In the genomic region with DNA sequence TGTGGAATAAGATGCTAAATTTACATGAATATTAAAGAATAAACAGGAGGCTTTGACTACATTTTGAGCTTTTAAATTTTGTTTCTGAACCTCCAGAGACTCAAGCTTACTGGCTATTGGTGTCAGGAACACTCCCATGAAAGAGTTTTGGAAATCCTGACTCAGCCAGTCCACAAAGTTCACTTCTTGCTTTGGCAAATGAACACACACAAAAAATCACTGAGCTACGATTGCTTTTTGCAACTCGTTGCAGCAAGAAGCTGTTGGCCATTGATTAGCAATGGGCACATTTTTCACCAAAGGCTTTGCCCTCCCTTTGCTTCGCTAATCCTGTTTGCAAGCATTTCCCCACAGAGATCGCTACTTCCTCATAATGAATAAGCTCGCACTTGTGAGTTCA, we compare ENCODE assay signal across 30 cellular contexts.
"Had no signal": no experiment of that assay in that cellular context is flagged by ENCODE, and none has a peak within 500 bp of the region (broad histone marks: within the 10 kb centered on the region; RNA-seq: fewer than 3 reads in every experiment).

No MANE protein-coding gene starts in this region.

- H3K36me3 ChIP-seq: ascending aorta, cardiac muscle cell, MG63, Peyer's patch had no signal

- H3K27me3 ChIP-seq: ascending aorta, cardiac muscle cell, Peyer's patch had no signal

- H3K4me1 ChIP-seq: ascending aorta, Peyer's patch had no signal

- H3K4me3 ChIP-seq: ascending aorta, cardiac muscle cell, MG63, Peyer's patch had no signal

- H3K9me3 ChIP-seq: ascending aorta, MG63, Peyer's patch had no signal

- ATAC-seq: activated CD8-positive, alpha-beta T cell treated with anti-CD3 and anti-CD28 coated beads for 36 hours; activated T-cell treated with anti-CD3 and anti-CD28 coated beads, Interleukin-2, amount 50 U/mL, for 72 hours; activated T-helper 17 cell treated with anti-CD3 and anti-CD28 coated beads, Interleukin-2, amount 50 U/mL, for 72 hours; PC-3 had no signal

- DNase-seq: activated CD4-positive, alpha-beta T cell treated with anti-CD3 and anti-CD28 coated beads, Interleukin-2, amount 10 ng/mL, durations not matched to agents 24 days and 14 days; activated CD4-positive, alpha-beta T cell treated with anti-CD3 and anti-CD28 coated beads, Interleukin-2, amount 50 U/mL, for 4 hours; activated CD8-positive, alpha-beta T cell treated with anti-CD3 and anti-CD28 coated beads for 36 hours; activated gamma-delta T cell; activated naive CD4-positive, alpha-beta T cell treated with Interleukin-2 at 50 U/mL for 16 hours; activated naive CD8-positive, alpha-beta T cell treated with anti-CD3 and anti-CD28 coated beads, Interleukin-2, amount 10 ng/mL, durations not matched to agents 7 days and 5 days; activated T-cell treated with anti-CD3 and anti-CD28 coated beads, Interleukin-2, amount 50 U/mL, for 1 hour; activated T-cell treated with anti-CD3 and anti-CD28 coated beads, Interleukin-2, amount 50 U/mL, for 72 hours; Kasumi-1; KG1; MG63; NCI-H1048; NCI-H1105 treated with DMSO at 0.1 percent for 48 hours; NCI-H1436; NCI-H1694; NCI-H1930; NCI-H2081 treated with DMSO at 0.1 percent for 48 hours; NCI-H226; NCI-H446 treated with DMSO at 0.1 percent for 48 hours; NCI-H69; NK-92 treated with Interleukin-12 subunit alpha and Interleukin-12 subunit beta, amount 100 ng/mL, for 24 hours; PC-3; Peyer's patch; Right ventricle myocardium superior; T1000 had no signal

- FAIRE-seq: TTC549 had no signal

- H3K27ac ChIP-seq: ascending aorta, cardiac muscle cell, Peyer's patch, RWPE1 had no signal
